11 cellular contexts compared by ENCODE assay signal in genomic region chr1:223732993-223733798, GRCh38. TPM values are rescaled to one million over a fixed set of nuclear protein-coding genes. Genes with fewer than 3 reads are reported as not detected.
DNase-seq lines count a peak whose midpoint lies in the region; ATAC-seq and TF ChIP-seq lines count a peak whose summit lies in the region.
"Had no signal": no experiment of that assay in that cellular context is flagged by ENCODE, and none has a peak within 500 bp of the region (broad histone marks: within the 10 kb centered on the region; RNA-seq: fewer than 3 reads in every experiment).

No MANE protein-coding gene starts in this region.

- TF ChIP-seq CTCF in heart left ventricle (IDR thresholded peaks at IDR 0.05) = no peak
- no peak for TF ChIP-seq CTCF in uterus (IDR thresholded peaks at IDR 0.05)

- no peaks in the 10 kb centered on the region for H3K27me3 Mint-ChIP-seq in dendritic cell treated with granulocyte-macrophage colony-stimulating factor and Interleukin-4, amounts not matched to agents 40 ng/mL and 50 ng/mL, for 4 days

- peak overlapping the region; percentile 47 for H3K9ac ChIP-seq in mesenchymal stem cell (ENCODE audit: low read length)
- H3K9ac ChIP-seq: BLaER1 had no signal

- no peaks in the 10 kb centered on the region for H3K9me3 ChIP-seq in heart left ventricle
- no peaks in the 10 kb centered on the region for H3K9me3 ChIP-seq in mesenchymal stem cell (ENCODE audit: control insufficient read depth, low read length)
- no peaks in the 10 kb centered on the region for H3K9me3 ChIP-seq in uterus

- no peak overlapping the region for H3K4me3 ChIP-seq in heart left ventricle
- H3K4me3 ChIP-seq in mesenchymal stem cell (ENCODE audit: insufficient read depth in 1 of 2, low read depth in 1 of 2, low read length in 2 of 2) = no peak overlapping the region
- H3K4me3 ChIP-seq in uterus = no peak overlapping the region
- H3K4me3 ChIP-seq: BLaER1 had no signal

- no peaks in the 10 kb centered on the region for H3K27me3 ChIP-seq in heart left ventricle
- no peaks in the 10 kb centered on the region for H3K27me3 ChIP-seq in mesenchymal stem cell (ENCODE audit: control insufficient read depth in 1 of 2, insufficient read depth in 1 of 2, low read length in 2 of 2)
- H3K27me3 ChIP-seq in uterus = no peaks in the 10 kb centered on the region
- H3K27me3 ChIP-seq: BLaER1 had no signal

- no peak for TF ChIP-seq POLR2A in heart left ventricle (IDR thresholded peaks at IDR 0.05)
- TF ChIP-seq POLR2A in uterus (IDR thresholded peaks at IDR 0.05) = no peak

- H4K91ac ChIP-seq in mesenchymal stem cell (ENCODE audit: low read length) = peak overlapping the region; percentile 58

- H3K4me1 ChIP-seq in heart left ventricle (peaks cover 25 to 69% (median 54%) of the 10 kb centered on the region in 12 donors), mesenchymal stem cell (ENCODE audit: control insufficient read depth, insufficient read depth, low read depth, low read length) (peaks cover 43% of the 10 kb centered on the region), uterus (peaks cover 8 to 10% of the 10 kb centered on the region in 2 donors)
- H3K4me1 ChIP-seq: BLaER1 had no signal

- WGBS in heart left ventricle, 4 donors = 48 to 59% (median 57%) methylated on average over 6 of the region's 6 CpGs
- WGBS in mesenchymal stem cell = 54% methylated on average over 3 of the region's 6 CpGs

- no peak overlapping the region for H2BK15ac ChIP-seq in mesenchymal stem cell (ENCODE audit: low read depth, poor library complexity, severe bottlenecking)

- H4K8ac ChIP-seq in mesenchymal stem cell (ENCODE audit: low read length) = peak overlapping the region; percentile 59

- H3K79me1 ChIP-seq in mesenchymal stem cell (replicated peaks; ENCODE audit: low read length, poor library complexity, severe bottlenecking) = no peaks in the 10 kb centered on the region

- H3K4me1 Mint-ChIP-seq in dendritic cell treated with granulocyte-macrophage colony-stimulating factor and Interleukin-4, amounts not matched to agents 40 ng/mL and 50 ng/mL, for 4 days (ENCODE audit: low read depth) = peaks cover 58% of the 10 kb centered on the region

- peak overlapping the region; percentile 52 to 85 for H3K18ac ChIP-seq in mesenchymal stem cell (ENCODE audit: low read depth in 1 of 2, low read length in 2 of 2)

- no peak overlapping the region for H2BK120ac ChIP-seq in mesenchymal stem cell (ENCODE audit: low read depth, low read length)

- peak overlapping the region in 1 of 2 experiments; percentile 77 for H3K4ac ChIP-seq in mesenchymal stem cell (ENCODE audit: low read depth in 1 of 2, low read length in 2 of 2)

- no peak overlapping the region for H3K23ac ChIP-seq in mesenchymal stem cell (ENCODE audit: low read length in 2 of 2)

- H2AFZ ChIP-seq in mesenchymal stem cell (ENCODE audit: low read depth, low read length) = no peak overlapping the region

- H2BK12ac ChIP-seq in mesenchymal stem cell (ENCODE audit: low read length in 2 of 2) = peak overlapping the region; percentile 14 to 82

- H2AK5ac ChIP-seq in mesenchymal stem cell (ENCODE audit: low read length, severe bottlenecking) = peak overlapping the region; percentile 14

- H3K4me3 Mint-ChIP-seq in dendritic cell treated with granulocyte-macrophage colony-stimulating factor and Interleukin-4, amounts not matched to agents 40 ng/mL and 50 ng/mL, for 4 days = no peak overlapping the region

- peak overlapping the region; percentile 32 for H2BK5ac ChIP-seq in mesenchymal stem cell (ENCODE audit: low read depth, low read length, poor library complexity, severe bottlenecking)

- peaks cover 85% of the 10 kb centered on the region for H3K36me3 Mint-ChIP-seq in dendritic cell treated with granulocyte-macrophage colony-stimulating factor and Interleukin-4, amounts not matched to agents 40 ng/mL and 50 ng/mL, for 4 days (ENCODE audit: low read depth)

- no peaks in the 10 kb centered on the region for H3K9me3 Mint-ChIP-seq in dendritic cell treated with granulocyte-macrophage colony-stimulating factor and Interleukin-4, amounts not matched to agents 40 ng/mL and 50 ng/mL, for 4 days

- no peak overlapping the region for H3K14ac ChIP-seq in mesenchymal stem cell (ENCODE audit: low read length in 2 of 2)

- ATAC-seq in heart left ventricle = peak in 3 of 4 donors; percentile 14 to 76 (median 56)
- ATAC-seq in Right ventricle myocardium inferior = no peak
- ATAC-seq in GM19395 (IDR thresholded peaks at IDR 0.05; ENCODE audit: unreplicated experiment) = no peak

- intact Hi-C loops in heart left ventricle (cut with DNase I) = no loop called here
- intact Hi-C loops in Right ventricle myocardium inferior (cut with DNase I) = no loop called here
- intact Hi-C loops in dendritic cell treated with granulocyte-macrophage colony-stimulating factor and Interleukin-4, amounts not matched to agents 40 ng/mL and 50 ng/mL, for 4 days (cut with micrococcal nuclease) = no loop called here
- intact Hi-C loops in uterus (cut with DNase I; ENCODE audit: low total_unique reads) = no loop called here

- peak overlapping the region; percentile 35 for H3K27ac Mint-ChIP-seq in dendritic cell treated with granulocyte-macrophage colony-stimulating factor and Interleukin-4, amounts not matched to agents 40 ng/mL and 50 ng/mL, for 4 days

- DNase-seq in heart left ventricle = peak in 4 of 5 donors; percentile 60 to 66 (median 63)
- DNase-seq in Right ventricle myocardium inferior (ENCODE audit: missing footprints) = no peak
- no peak for DNase-seq in mesenchymal stem cell
- no peak for DNase-seq in uterus
- DNase-seq in occipital lobe (lab: John Stamatoyannopoulos, UW) = no peak
- DNase-seq in NK-92 (lab: John Stamatoyannopoulos, UW; ENCODE audit: unreplicated experiment) = no peak
- DNase-seq: activated CD4-positive, alpha-beta T cell treated with anti-CD3 and anti-CD28 coated beads for 4 hours; NCI-H774 had no signal

- H3K36me3 ChIP-seq in heart left ventricle = peaks cover 0 to 15% (median 4%) of the 10 kb centered on the region in 9 donors
- peaks cover 30 to 42% of the 10 kb centered on the region in 2 experiments for H3K36me3 ChIP-seq in mesenchymal stem cell (ENCODE audit: control insufficient read depth in 1 of 2, insufficient read depth in 2 of 2, low read depth in 1 of 2, low read length in 2 of 2)
- no peaks in the 10 kb centered on the region for H3K36me3 ChIP-seq in uterus

- peak overlapping the region in 11 of 12 donors; percentile 60 to 86 (median 72) for H3K27ac ChIP-seq in heart left ventricle
- peak overlapping the region; percentile 78 for H3K27ac ChIP-seq in mesenchymal stem cell (ENCODE audit: low read length, poor library complexity, severe bottlenecking)
- peak overlapping the region; percentile 15 to 49 for H3K27ac ChIP-seq in uterus
- H3K27ac ChIP-seq: BLaER1 had no signal

- H3K4me2 ChIP-seq in mesenchymal stem cell (ENCODE audit: low read length, poor library complexity, severe bottlenecking) = peak overlapping the region; percentile 17
- H3K4me2 ChIP-seq: BLaER1 had no signal

RNA-seq across cellular contexts. Expression of gene CAPN2, which starts 20.9 kb away (rescaled TPM):
- total RNA-seq in heart left ventricle (100 to 1,000 TPM in 2 of 9 donors, 10 to 100 TPM in 7; 60.2 to 115 (median 82.7) TPM), Right ventricle myocardium inferior (85.4 TPM), uterus (100 to 1,000 TPM in 3 of 4 donors, 10 to 100 TPM in 1; 96.5 to 170 (median 117) TPM), occipital lobe (41.5 TPM)
- 10 to 100 TPM; 54.4 to 75.7 TPM for polyA plus RNA-seq in heart left ventricle
- 247 TPM for polyA plus RNA-seq in mesenchymal stem cell (2013, experiment 1 of 2)
- 249 TPM for polyA plus RNA-seq in mesenchymal stem cell (2013, experiment 2 of 2)

Comparison
In these comparisons a context has a peak if more than half of its experiments do, and no peak if none do; other contexts are left out.
1. ATAC-seq: peak in heart left ventricle (3 of 4); none in Right ventricle myocardium inferior (single experiment) and GM19395 (single experiment).
2. DNase-seq: peak in heart left ventricle (4 of 5); none in Right ventricle myocardium inferior (single experiment), mesenchymal stem cell (single experiment), uterus (0 of 2), occipital lobe (single experiment) and NK-92 (single experiment).
3. Peak in every context shown above with its lines, with median percentiles within 50 percentile points of each other: H3K27ac ChIP-seq.